In genomic region chr10:6140965-6141295, GRCh38 we compare ENCODE assay signal across 8 cellular contexts. TPM values are rescaled to one million over a fixed set of nuclear protein-coding genes. Genes with fewer than 3 reads are reported as not detected.
DNase-seq lines count a peak whose midpoint lies in the region; ATAC-seq, FAIRE-seq and TF ChIP-seq lines count a peak whose summit lies in the region.
"Had no signal": no experiment of that assay in that cellular context is flagged by ENCODE, and none has a peak within 500 bp of the region (broad histone marks: within the 10 kb centered on the region; RNA-seq: fewer than 3 reads in every experiment).

No MANE protein-coding gene starts in this region.

- no peaks in the 10 kb centered on the region for H3K9me3 ChIP-seq in spleen

- no peak for TF ChIP-seq CTCF in chondrocyte (IDR thresholded peaks at IDR 0.05)
- TF ChIP-seq CTCF in spleen (IDR thresholded peaks at IDR 0.05 in 8 of 11, conservative IDR thresholded peaks at IDR 0.05 in 3 of 11): no peak

- H3K4me3 ChIP-seq in Jurkat, Clone E6-1 (ENCODE audit: low read length): peak overlapping the region; percentile 5; the same call in 1 of the 2 replicates
- H3K4me3 ChIP-seq in spleen: peak overlapping the region in 6 of 8 donors; percentile 5 to 62 (median 22)

- H3K36me3 Mint-ChIP-seq in chondrocyte (ENCODE audit: low read depth): no peaks in the 10 kb centered on the region

- peaks cover 2% of the 10 kb centered on the region for H3K27me3 Mint-ChIP-seq in chondrocyte (ENCODE audit: low read depth)

- no peak for DNase-seq in Jurkat, Clone E6-1 (ENCODE audit: low read depth, low spot score)
- DNase-seq in chondrocyte (ENCODE audit: low spot score) (no peak), spleen (no peak), SW 1271 (lab: John Stamatoyannopoulos, UW) (no peak), urothelium cell line (ENCODE audit: low spot score) (no peak), HUDEP-2 (lab: John Stamatoyannopoulos, UW; ENCODE audit: unreplicated experiment in 76 of 76) (no peak)
- DNase-seq: NCI-H1105 treated with DMSO at 0.1 percent for 48 hours had no signal

- peak overlapping the region; percentile 98 for H3K27ac Mint-ChIP-seq in chondrocyte (ENCODE audit: unreplicated experiment)

- H3K36me3 ChIP-seq in spleen: no peaks in the 10 kb centered on the region

- H3K27me3 ChIP-seq in spleen (replicated peaks in 1 of 7): peaks cover 0 to 19% (median 0%) of the 10 kb centered on the region in 7 donors

- no peak for FAIRE-seq in urothelium cell line (lab: Jason Lieb, UNC)

- peak overlapping the region in 5 of 8 donors; percentile 8 to 97 (median 56) for H3K27ac ChIP-seq in spleen

- TF ChIP-seq POLR2A in spleen (IDR thresholded peaks at IDR 0.05): no peak

- peak overlapping the region; percentile 78 for H3K4me3 Mint-ChIP-seq in chondrocyte (ENCODE audit: unreplicated experiment)

- ATAC-seq in GM19043 (IDR thresholded peaks at IDR 0.05; ENCODE audit: low read depth, unreplicated experiment): peak; percentile 1

- intact Hi-C loops in spleen (cut with DNase I; ENCODE audit: low total_unique reads): no loop called here

- H3K9me3 Mint-ChIP-seq in chondrocyte (ENCODE audit: low read depth): no peaks in the 10 kb centered on the region

- 56 to 70% (median 59%) methylated on average over 8 of the region's 8 CpGs for WGBS in spleen, 5 donors

- H3K4me1 ChIP-seq in spleen: peaks cover 10 to 65% (median 37%) of the 10 kb centered on the region in 6 donors

- H3K4me1 Mint-ChIP-seq in chondrocyte (ENCODE audit: low read depth): peaks cover 43% of the 10 kb centered on the region

RNA-seq across cellular contexts. Expression of gene RBM17, which starts 52.1 kb away (rescaled TPM):
- 223 TPM for polyA plus RNA-seq in Jurkat, Clone E6-1 (2012; ENCODE audit: insufficient read depth, insufficient read length)
- total RNA-seq in chondrocyte (56.3 to 59.0 TPM (median 57.0 TPM) in 3 replicates), spleen (100 to 1,000 TPM in 6 of 7 donors, 10 to 100 TPM in 1; 93.2 to 140 (median 120) TPM)
- 100 to 1,000 TPM in 1 of 3 donors, 10 to 100 TPM in 2; 63.1 to 100 (median 93.5) TPM for polyA plus RNA-seq in spleen
